In the genomic region with DNA sequence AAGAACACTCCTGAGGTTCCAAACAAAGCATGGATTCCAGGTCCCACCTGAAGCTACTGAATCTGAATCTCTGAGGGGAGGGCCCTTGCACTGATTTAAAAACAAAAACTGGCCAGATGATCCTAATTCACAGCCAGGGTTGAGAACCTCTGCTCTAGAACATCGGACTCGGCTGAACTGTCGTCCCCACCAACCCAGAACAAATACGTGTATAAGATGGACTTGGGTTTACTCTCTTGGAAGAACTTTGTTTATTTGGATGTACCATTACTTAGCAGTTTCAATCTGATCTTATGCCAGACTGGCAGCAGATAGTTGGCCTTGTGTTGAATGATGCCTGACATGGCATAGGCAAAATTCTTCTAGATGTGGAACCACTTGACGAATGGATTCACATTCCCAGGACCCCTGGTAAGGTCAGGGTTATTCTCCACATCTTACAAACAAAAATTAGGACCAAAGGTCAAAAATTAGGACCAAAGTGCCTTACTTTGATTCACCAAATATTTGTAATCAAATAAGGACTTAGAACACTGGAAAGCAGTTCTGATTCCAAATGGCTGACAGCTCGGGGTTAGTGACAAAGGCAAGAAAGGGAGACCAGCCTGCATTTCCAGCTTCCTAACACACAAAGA, we compare ENCODE assay signal across 28 cellular contexts.
"Had no signal": no experiment of that assay in that cellular context is flagged by ENCODE, and none has a peak within 500 bp of the region (broad histone marks: within the 10 kb centered on the region; RNA-seq: fewer than 3 reads in every experiment).

No MANE protein-coding gene starts in this region.

- H3K36me3 ChIP-seq: colonic mucosa, esophagus muscularis mucosa, gastroesophageal sphincter, heart left ventricle, left lung, neutrophil, pancreas, stomach, tibial artery had no signal

- H3K27me3 Mint-ChIP-seq: dendritic cell treated with granulocyte-macrophage colony-stimulating factor and Interleukin-4, amounts not matched to agents 40 ng/mL and 50 ng/mL, for 4 days; memory B cell; type B pancreatic cell had no signal

- DNase-seq: colonic mucosa; effector CD8-positive, alpha-beta T cell; endodermal cell; foreskin keratinocyte; heart left ventricle; kidney; left lung; pancreas; retina; stimulated activated CD4-positive, alpha-beta T cell treated with anti-CD3 and anti-CD28 coated beads, Interleukin-12 subunit alpha, Interleukin-12 subunit beta, amount 100 ng/mL, for 4 hours; stimulated activated CD4-positive, alpha-beta T cell treated with anti-CD3 and anti-CD28 coated beads, Interleukin-1b, Interleukin-23, amount 100 ng/mL, for 48 hours; stimulated activated CD4-positive, alpha-beta T cell treated with anti-CD3 and anti-CD28 coated beads, Interleukin-4, amount 100 ng/mL, for 1 hour; stimulated activated CD8-positive, alpha-beta memory T cell treated with anti-CD3 and anti-CD28 coated beads, Interleukin-4, amount 100 ng/mL, for 48 hours; stimulated activated naive CD4-positive, alpha-beta T cell treated with Interleukin-2 at 50 U/mL for 16 hours; stomach; tibial artery had no signal

- H3K27me3 ChIP-seq: colonic mucosa, esophagus muscularis mucosa, foreskin keratinocyte, gastroesophageal sphincter, heart left ventricle, hepatocyte, left lung, neutrophil, pancreas, stomach, tibial artery had no signal

- H3K4me2 ChIP-seq: hepatocyte, smooth muscle cell had no signal

- H3K27ac ChIP-seq: colonic mucosa, esophagus muscularis mucosa, foreskin keratinocyte, gastroesophageal sphincter, hepatocyte, left lung, neutrophil, pancreas, stomach, tibial artery had no signal

- H3K36me3 Mint-ChIP-seq: natural killer cell treated with Interleukin-12 subunit alpha and Interleukin-12 subunit beta and Interleukin-15 and Interleukin-18, amount 100 ng/mL, for 72 hours had no signal

- H3K27ac Mint-ChIP-seq: dendritic cell treated with granulocyte-macrophage colony-stimulating factor and Interleukin-4, amounts not matched to agents 40 ng/mL and 50 ng/mL, for 4 days; endodermal cell; memory B cell; natural killer cell treated with Interleukin-12 subunit alpha and Interleukin-12 subunit beta and Interleukin-15 and Interleukin-18, amount 100 ng/mL, for 72 hours; type B pancreatic cell had no signal

- H3K4me3 ChIP-seq: colonic mucosa, esophagus muscularis mucosa, gastroesophageal sphincter, heart left ventricle, hepatocyte, left lung, lung, pancreas, smooth muscle cell, stomach, tibial artery had no signal

- H3K9me3 ChIP-seq: colonic mucosa, esophagus muscularis mucosa, gastroesophageal sphincter, heart left ventricle, left lung, neutrophil, pancreas, stomach, tibial artery had no signal

- H3K79me2 ChIP-seq: hepatocyte had no signal

- H3K4me1 Mint-ChIP-seq: endodermal cell, memory B cell, neural crest cell had no signal

- H2AFZ ChIP-seq: hepatocyte had no signal

- ATAC-seq: foreskin keratinocyte; gastroesophageal sphincter; heart left ventricle; left lung; natural killer cell treated with Interleukin-12 subunit alpha and Interleukin-12 subunit beta and Interleukin-15 and Interleukin-18, amount 100 ng/mL, for 72 hours; pancreas; sciatic nerve had no signal

- H3K9me3 Mint-ChIP-seq: dendritic cell treated with granulocyte-macrophage colony-stimulating factor and Interleukin-4, amounts not matched to agents 40 ng/mL and 50 ng/mL, for 4 days; memory B cell; natural killer cell treated with Interleukin-12 subunit alpha and Interleukin-12 subunit beta and Interleukin-15 and Interleukin-18, amount 100 ng/mL, for 72 hours; neural crest cell had no signal

- H3K4me1 ChIP-seq: colonic mucosa, foreskin keratinocyte, gastroesophageal sphincter, left lung, pancreas, stomach, tibial artery had no signal

- H3K4me3 Mint-ChIP-seq: dendritic cell treated with granulocyte-macrophage colony-stimulating factor and Interleukin-4, amounts not matched to agents 40 ng/mL and 50 ng/mL, for 4 days; endodermal cell; memory B cell; natural killer cell treated with Interleukin-12 subunit alpha and Interleukin-12 subunit beta and Interleukin-15 and Interleukin-18, amount 100 ng/mL, for 72 hours; neural crest cell; type B pancreatic cell had no signal

- FAIRE-seq: kidney, pancreas had no signal
